In genomic region chr2:74527741-74528140, GRCh38 we compare ENCODE assay signal across 8 cellular contexts. TPM values are rescaled to one million over a fixed set of nuclear protein-coding genes. Genes with fewer than 3 reads are reported as not detected.
DNase-seq lines count a peak whose midpoint lies in the region; ATAC-seq and TF ChIP-seq lines count a peak whose summit lies in the region.
"Had no signal": no experiment of that assay in that cellular context is flagged by ENCODE, and none has a peak within 500 bp of the region (broad histone marks: within the 10 kb centered on the region; RNA-seq: fewer than 3 reads in every experiment).

No MANE protein-coding gene starts in this region.

- peak overlapping the region; percentile 93 for H3K27ac Mint-ChIP-seq in activated naive CD8-positive, alpha-beta T cell treated with anti-CD3 and anti-CD28 coated beads, Interleukin-2, amount 50 U/mL, for 24 hours

- H3K4me1 Mint-ChIP-seq in activated naive CD8-positive, alpha-beta T cell treated with anti-CD3 and anti-CD28 coated beads, Interleukin-2, amount 50 U/mL, for 24 hours = peaks cover 46% of the 10 kb centered on the region

- H3K36me3 ChIP-seq in DOHH2 (ENCODE audit: control insufficient read depth, low read length) = peaks cover 65% of the 10 kb centered on the region

- no peak for DNase-seq in activated naive CD8-positive, alpha-beta T cell treated with anti-CD3 and anti-CD28 coated beads, Interleukin-2, amount 50 U/mL, for 24 hours
- DNase-seq in sciatic nerve (ENCODE audit: low spot score) = no peak
- DNase-seq: kidney, NCI-H446, spleen had no signal

- intact Hi-C loops in sciatic nerve (cut with DNase I) = no loop called here

- peaks cover 11% of the 10 kb centered on the region for H3F3A ChIP-seq in DOHH2 (ENCODE audit: control insufficient read depth, insufficient read depth)

- H3K27me3 ChIP-seq in DOHH2 (ENCODE audit: control insufficient read depth, low read length) = no peaks in the 10 kb centered on the region
- H3K27me3 ChIP-seq: spleen had no signal

- no peak for ATAC-seq in activated naive CD8-positive, alpha-beta T cell treated with anti-CD3 and anti-CD28 coated beads, Interleukin-2, amount 50 U/mL, for 24 hours
- ATAC-seq in esophagus mucosa (no peak), sciatic nerve (no peak)

- H3K4me3 ChIP-seq in DOHH2 (ENCODE audit: low read length) = peak overlapping the region; percentile 99

- H3K9me2 ChIP-seq in DOHH2 (replicated peaks; ENCODE audit: control insufficient read depth, low read length) = no peaks in the 10 kb centered on the region

- peak overlapping the region; percentile 94 for H3K4me3 Mint-ChIP-seq in activated naive CD8-positive, alpha-beta T cell treated with anti-CD3 and anti-CD28 coated beads, Interleukin-2, amount 50 U/mL, for 24 hours

- H3K9me3 ChIP-seq in DOHH2 (ENCODE audit: control insufficient read depth, insufficient read depth, low read length) = no peaks in the 10 kb centered on the region
- H3K9me3 ChIP-seq: spleen had no signal

- H3K4me1 ChIP-seq in DOHH2 (ENCODE audit: control insufficient read depth, low read length) = peaks cover 43% of the 10 kb centered on the region

- no peak for TF ChIP-seq CTCF in DOHH2 (IDR thresholded peaks at IDR 0.05; ENCODE audit: low read depth, low read length, poor library complexity, severe bottlenecking)

- peaks cover 48% of the 10 kb centered on the region for H3K79me2 ChIP-seq in DOHH2 (ENCODE audit: control insufficient read depth, low read length)

- peak overlapping the region; percentile 94 for H3K4me2 ChIP-seq in DOHH2 (ENCODE audit: low read length)

- peaks cover 54% of the 10 kb centered on the region for H3K36me3 Mint-ChIP-seq in activated naive CD8-positive, alpha-beta T cell treated with anti-CD3 and anti-CD28 coated beads, Interleukin-2, amount 50 U/mL, for 24 hours (ENCODE audit: low read depth)

- no peak overlapping the region for H3K27ac ChIP-seq in DOHH2 (ENCODE audit: low read depth, low read length)

- H3K9me3 Mint-ChIP-seq in activated naive CD8-positive, alpha-beta T cell treated with anti-CD3 and anti-CD28 coated beads, Interleukin-2, amount 50 U/mL, for 24 hours = no peaks in the 10 kb centered on the region

- H4K20me1 ChIP-seq in DOHH2 (ENCODE audit: control insufficient read depth, insufficient read depth, low read depth, low read length) = no peaks in the 10 kb centered on the region

- no peaks in the 10 kb centered on the region for H3K27me3 Mint-ChIP-seq in activated naive CD8-positive, alpha-beta T cell treated with anti-CD3 and anti-CD28 coated beads, Interleukin-2, amount 50 U/mL, for 24 hours

RNA-seq across cellular contexts. Expression of gene DQX1, which starts 1.7 kb away (rescaled TPM):
- total RNA-seq in esophagus mucosa (5.6 TPM), sciatic nerve (not detected)
- total RNA-seq: dermis microvascular lymphatic vessel endothelial cell, kidney had no signal

RNA-seq across cellular contexts. Expression of gene AUP1, which starts 1.8 kb away (rescaled TPM):
- 74.2 TPM for total RNA-seq in esophagus mucosa
- total RNA-seq in sciatic nerve = 75.3 TPM

RNA-seq across cellular contexts. Expression of gene HTRA2, which starts 2.0 kb away (rescaled TPM):
- total RNA-seq in esophagus mucosa (17.9 TPM), sciatic nerve (34.5 TPM)

RNA-seq across cellular contexts. Expression of gene TLX2, which starts 13.5 kb away (rescaled TPM):
- not detected for total RNA-seq in esophagus mucosa
- total RNA-seq in sciatic nerve = not detected
- total RNA-seq: dermis microvascular lymphatic vessel endothelial cell, kidney, spleen had no signal

RNA-seq across cellular contexts. Expression of gene PCGF1, which starts 20.2 kb away (rescaled TPM):
- total RNA-seq in esophagus mucosa (20.6 TPM), sciatic nerve (13.7 TPM)
